ENCODE assay signal across 10 cellular contexts in the genomic region with DNA sequence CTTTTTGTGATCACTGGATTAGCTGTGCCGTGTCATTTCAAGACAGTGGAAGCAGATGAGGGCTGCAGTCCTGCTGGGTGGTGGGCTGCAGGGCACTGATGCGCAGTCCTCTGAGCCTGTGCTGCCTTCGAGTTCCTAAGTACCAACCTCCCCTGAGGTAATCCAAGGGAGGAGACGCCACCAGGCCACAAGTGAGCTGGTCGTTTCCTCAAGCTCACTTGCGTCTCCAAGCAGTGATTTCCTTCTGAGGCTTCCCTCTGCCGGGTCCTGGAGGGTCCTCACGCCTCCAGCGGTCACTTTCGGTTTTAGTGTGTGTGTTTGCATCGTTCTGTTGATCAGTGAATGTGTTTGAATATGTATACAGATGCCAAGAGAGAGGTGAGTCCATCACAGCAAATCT.
A peak's percentile ranks its signal among the peaks of the same experiment; 100 is the strongest.
DNase-seq lines count a peak whose midpoint lies in the region; ATAC-seq, FAIRE-seq and TF ChIP-seq lines count a peak whose summit lies in the region.
"Had no signal": no experiment of that assay in that cellular context is flagged by ENCODE, and none has a peak within 500 bp of the region (broad histone marks: within the 10 kb centered on the region; RNA-seq: fewer than 3 reads in every experiment).

No MANE protein-coding gene starts in this region.

- ATAC-seq in GM21786 (IDR thresholded peaks at IDR 0.05; ENCODE audit: unreplicated experiment) (peak; percentile 40), left colon (peak; percentile 10)

- intact Hi-C loops in left colon (cut with DNase I, micrococcal nuclease) = no loop called here

- peak; percentile 34 for TF ChIP-seq CTCF in GM12874 (IDR thresholded peaks at IDR 0.05; ENCODE audit: insufficient read depth, low read depth, low read length)

- DNase-seq in NCI-H2227 treated with DMSO at 0.1 percent for 48 hours (lab: John Stamatoyannopoulos, UW) = peak; percentile 48
- DNase-seq in left colon = no peak
- DNase-seq in UCSD-AML1 (lab: John Stamatoyannopoulos, UW; ENCODE audit: unreplicated experiment) = no peak
- DNase-seq in H4 (ENCODE audit: low spot score) = no peak
- no peak for DNase-seq in SW480 (ENCODE audit: low spot score)
- no peak for DNase-seq in RCC 7860 (ENCODE audit: low spot score)
- DNase-seq: EL, T1000 had no signal

- FAIRE-seq in RCC 7860 (lab: Jason Lieb, UNC) = no peak
